Comparison of ENCODE assay signal across 18 cellular contexts in genomic region chr11:19307498-19307897, GRCh38.
A peak's percentile ranks its signal among the peaks of the same experiment; 100 is the strongest.
DNase-seq lines count a peak whose midpoint lies in the region; ATAC-seq, FAIRE-seq and TF ChIP-seq lines count a peak whose summit lies in the region.
"Had no signal": no experiment of that assay in that cellular context is flagged by ENCODE, and none has a peak within 500 bp of the region (broad histone marks: within the 10 kb centered on the region; RNA-seq: fewer than 3 reads in every experiment).

No MANE protein-coding gene starts in this region.

- no peak overlapping the region for H3K27ac Mint-ChIP-seq in H9
- no peak overlapping the region for H3K27ac Mint-ChIP-seq in stimulated activated naive B cell treated with anti-CD40 and anti-IgM and Interleukin-4, amounts not matched to agents 10 μg/mL and 1 μg/mL and 100 μg/mL, for 72 hours
- H3K27ac Mint-ChIP-seq: B cell; CD4-positive, alpha-beta T cell had no signal

- H2BK12ac ChIP-seq in H9 (ENCODE audit: insufficient read length, low read depth, low read length) (no peak overlapping the region), H1 (ENCODE audit: low read depth, low read length) (no peak overlapping the region), trophoblast cell (ENCODE audit: low read length) (no peak overlapping the region)

- H3K79me2 ChIP-seq in H9 (ENCODE audit: insufficient read depth, low read length) (no peaks in the 10 kb centered on the region), H1 (ENCODE audit: control insufficient read depth in 1 of 2, insufficient read depth in 2 of 2, low read length in 2 of 2) (no peaks in the 10 kb centered on the region), trophoblast cell (ENCODE audit: control insufficient read depth, insufficient read depth, low read length, poor library complexity) (no peaks in the 10 kb centered on the region)

- H3K14ac ChIP-seq in H9 (ENCODE audit: insufficient read depth, low read length) (no peak overlapping the region), H1 (ENCODE audit: insufficient read length) (no peak overlapping the region), trophoblast cell (ENCODE audit: low read length) (no peak overlapping the region)

- H2BK120ac ChIP-seq in H9 (ENCODE audit: low read depth, low read length, poor library complexity, severe bottlenecking) (no peak overlapping the region), H1 (replicated peaks; ENCODE audit: low read depth, low read length) (no peak overlapping the region), trophoblast cell (ENCODE audit: insufficient read depth, low read length, poor library complexity) (no peak overlapping the region)

- H3K4ac ChIP-seq in H9 (ENCODE audit: low read depth, low read length) (no peak overlapping the region), H1 (replicated peaks; ENCODE audit: insufficient read length, low read depth, low read length) (no peak overlapping the region), trophoblast cell (ENCODE audit: low read depth, low read length) (no peak overlapping the region)

- H4K8ac ChIP-seq in H9 (replicated peaks; ENCODE audit: insufficient read length, low read depth, low read length): no peak overlapping the region
- no peak overlapping the region for H4K8ac ChIP-seq in H1 (ENCODE audit: extremely low read depth, insufficient read depth, low read length)
- no peak overlapping the region for H4K8ac ChIP-seq in trophoblast cell (ENCODE audit: low read depth, low read length)

- H3K27me3 Mint-ChIP-seq in H9 (ENCODE audit: low read depth): peaks cover 3% of the 10 kb centered on the region
- H3K27me3 Mint-ChIP-seq in stimulated activated naive B cell treated with anti-CD40 and anti-IgM and Interleukin-4, amounts not matched to agents 10 μg/mL and 1 μg/mL and 100 μg/mL, for 72 hours: peaks cover 10 to 12% of the 10 kb centered on the region in 2 donors

- H2AK5ac ChIP-seq in H9 (ENCODE audit: insufficient read length, low read length) (no peak overlapping the region), H1 (ENCODE audit: low read depth, low read length) (no peak overlapping the region), trophoblast cell (ENCODE audit: low read length) (no peak overlapping the region)

- H3K36me3 Mint-ChIP-seq in H9 (ENCODE audit: insufficient read depth in 1 of 3, low read depth in 3 of 3): no peaks in the 10 kb centered on the region
- no peaks in the 10 kb centered on the region for H3K36me3 Mint-ChIP-seq in stimulated activated naive B cell treated with anti-CD40 and anti-IgM and Interleukin-4, amounts not matched to agents 10 μg/mL and 1 μg/mL and 100 μg/mL, for 72 hours

- H3K18ac ChIP-seq in H9 (ENCODE audit: insufficient read length, low read depth, low read length) (no peak overlapping the region), H1 (ENCODE audit: extremely low read depth, low read length) (no peak overlapping the region), trophoblast cell (ENCODE audit: low read length) (no peak overlapping the region)

- H3K23me2 ChIP-seq in H9 (ENCODE audit: insufficient read length, low read depth, low read length, poor library complexity, severe bottlenecking): no peaks in the 10 kb centered on the region
- no peaks in the 10 kb centered on the region for H3K23me2 ChIP-seq in H1 (ENCODE audit: low read depth, low read length)

- H3T11ph ChIP-seq in H9 (ENCODE audit: low read length): no peak overlapping the region

- no peak for FAIRE-seq in H1 (lab: Jason Lieb, UNC)
- FAIRE-seq: G401.6, GM12891, H54 had no signal

- H3K79me1 ChIP-seq in H9 (ENCODE audit: insufficient read depth, low read depth, low read length, poor library complexity, severe bottlenecking) (no peaks in the 10 kb centered on the region), H1 (ENCODE audit: low read depth, low read length) (no peaks in the 10 kb centered on the region), trophoblast cell (ENCODE audit: low read length) (no peaks in the 10 kb centered on the region)

- H3K4me1 ChIP-seq in H9 (ENCODE audit: insufficient read depth, low read length) (no peaks in the 10 kb centered on the region), H1 (replicated peaks in 1 of 4; ENCODE audit: control insufficient read depth in 3 of 4, insufficient read depth in 4 of 4, low read length in 3 of 4) (peaks cover 0 to 3% (median 0%) of the 10 kb centered on the region in 4 experiments; a peak in 1 of 7 replicates), trophoblast cell (ENCODE audit: control insufficient read depth in 1 of 2, insufficient read depth in 2 of 2, low read length in 2 of 2) (no peaks in the 10 kb centered on the region)

- H3K36me3 ChIP-seq in H1 (ENCODE audit: control insufficient read depth in 2 of 4, insufficient read depth in 4 of 4, low read length in 3 of 4) (no peaks in the 10 kb centered on the region), trophoblast cell (ENCODE audit: control insufficient read depth in 1 of 2, insufficient read depth in 2 of 2, low read length in 2 of 2) (no peaks in the 10 kb centered on the region)

- H3K4me2 ChIP-seq in H9 (ENCODE audit: insufficient read depth, insufficient read length, low read length): no peak overlapping the region
- no peak overlapping the region for H3K4me2 ChIP-seq in H1 (ENCODE audit: insufficient read depth in 1 of 2, low read depth in 2 of 2, low read length in 2 of 2)
- H3K4me2 ChIP-seq in trophoblast cell (ENCODE audit: low read length): no peak overlapping the region

- H2BK5ac ChIP-seq in H9 (ENCODE audit: insufficient read length, low read length) (no peak overlapping the region), H1 (ENCODE audit: low read depth, low read length) (no peak overlapping the region), trophoblast cell (ENCODE audit: low read depth, low read length, poor library complexity) (no peak overlapping the region)

- H3K4me3 Mint-ChIP-seq in H9: no peak overlapping the region
- H3K4me3 Mint-ChIP-seq in stimulated activated naive B cell treated with anti-CD40 and anti-IgM and Interleukin-4, amounts not matched to agents 10 μg/mL and 1 μg/mL and 100 μg/mL, for 72 hours: no peak overlapping the region
- H3K4me3 Mint-ChIP-seq: B cell; CD4-positive, alpha-beta T cell had no signal

- no peak for TF ChIP-seq POLR2A in H1 (IDR thresholded peaks at IDR 0.05; ENCODE audit: control extremely low read depth in 1 of 2, low read depth in 2 of 2, low read length in 2 of 2)

- H3K4me3 ChIP-seq in H1 (ENCODE audit: extremely low read depth in 1 of 4, insufficient read depth in 2 of 4, low read depth in 3 of 4, low read length in 4 of 4): no peak overlapping the region
- H3K4me3 ChIP-seq in trophoblast cell (ENCODE audit: low read depth, low read length): no peak overlapping the region

- no peak overlapping the region for H2BK20ac ChIP-seq in H9 (ENCODE audit: low read depth, low read length, poor library complexity, severe bottlenecking)
- H2BK20ac ChIP-seq in H1 (ENCODE audit: low read length): no peak overlapping the region

- H3K27ac ChIP-seq in H9 (ENCODE audit: insufficient read length, low read depth, low read length): no peak overlapping the region
- no peak overlapping the region for H3K27ac ChIP-seq in H1 (ENCODE audit: low read depth, low read length)
- no peak overlapping the region for H3K27ac ChIP-seq in trophoblast cell (ENCODE audit: low read depth, low read length)

- H4K5ac ChIP-seq in H9 (ENCODE audit: insufficient read length, low read depth, low read length): no peak overlapping the region
- H4K5ac ChIP-seq in H1 (ENCODE audit: insufficient read length, low read depth, low read length): no peak overlapping the region

- H3K23ac ChIP-seq in H9 (ENCODE audit: insufficient read length, low read depth, low read length) (no peak overlapping the region), H1 (ENCODE audit: insufficient read length) (no peak overlapping the region), trophoblast cell (ENCODE audit: low read length) (peak overlapping the region; percentile 21)

- POLR2A ChIA-PET in H1 (lab: Charles Lee; ENCODE audit: partially characterized antibody): no interaction called here

- peaks cover 0 to 3% of the 10 kb centered on the region in 2 experiments; a peak in 2 of 5 replicates for H3K9me3 Mint-ChIP-seq in H9
- H3K9me3 Mint-ChIP-seq in stimulated activated naive B cell treated with anti-CD40 and anti-IgM and Interleukin-4, amounts not matched to agents 10 μg/mL and 1 μg/mL and 100 μg/mL, for 72 hours: peaks cover 0 to 4% of the 10 kb centered on the region in 2 donors
- H3K9me3 Mint-ChIP-seq: CD4-positive, alpha-beta T cell had no signal

- H3K9ac ChIP-seq in H9 (ENCODE audit: extremely low read depth, insufficient read length, low read length): no peak overlapping the region
- H3K9ac ChIP-seq in H1 (replicated peaks in 1 of 4; ENCODE audit: extremely low read depth in 1 of 4, low read depth in 3 of 4, low read length in 3 of 4): no peak overlapping the region
- no peak overlapping the region for H3K9ac ChIP-seq in trophoblast cell (ENCODE audit: low read length)

- H2BK15ac ChIP-seq in H9 (ENCODE audit: low read depth, low read length) (no peak overlapping the region), H1 (ENCODE audit: low read length) (no peak overlapping the region)

- H3K27me3 ChIP-seq in H9 (ENCODE audit: insufficient read depth, low read length) (no peaks in the 10 kb centered on the region), H1 (replicated peaks in 1 of 4; ENCODE audit: control insufficient read depth in 3 of 4, extremely low read depth in 1 of 4, insufficient read depth in 3 of 4, low read length in 3 of 4) (no peaks in the 10 kb centered on the region), trophoblast cell (ENCODE audit: insufficient read depth, low read length) (no peaks in the 10 kb centered on the region)

- TF ChIP-seq EP300 in H1 (IDR thresholded peaks at IDR 0.05; ENCODE audit: borderline replicate concordance in 1 of 2, low read depth in 2 of 2, low read length in 2 of 2): no peak

- H2AFZ ChIP-seq in H9 (ENCODE audit: low read length) (no peak overlapping the region), H1 (ENCODE audit: low read length) (peak overlapping the region; percentile 33; the same call in 1 of the 2 replicates), trophoblast cell (ENCODE audit: insufficient read depth, low read length, poor library complexity) (no peak overlapping the region)

- CTCF ChIA-PET in H1 (lab: Charles Lee; ENCODE audit: partially characterized antibody): interaction anchor here (0.7 to 1.7 kb wide), 11 partner anchors 19 to 242 kb away, joined by 3 to 5 read pairs (median 4); no protein-coding TSS in a partner anchor

- DNase-seq in NCI-H2171 treated with DMSO at 0.1 percent for 48 hours (lab: John Stamatoyannopoulos, UW): peak; percentile 36
- no peak for DNase-seq in NCI-H2171 (lab: John Stamatoyannopoulos, UW)
- peak; percentile 38 for DNase-seq in H9
- DNase-seq in H1 (ENCODE audit: low read depth in 1 of 2, low spot score in 2 of 2): no peak
- DNase-seq in trophoblast cell: no peak
- no peak for DNase-seq in stimulated activated naive B cell treated with anti-CD40 and anti-IgM and Interleukin-4, amounts not matched to agents 10 μg/mL and 1 μg/mL and 100 μg/mL, for 72 hours
- DNase-seq: ACHN; C1 segment of cervical spinal cord; Calu3; CD4-positive, alpha-beta T cell; DMS153; EL; IMR-90 had no signal

- no CpG with 5 or more reads among the region's 6 CpGs for WGBS in H9 (ENCODE audit: extremely low coverage, insufficient read length, low lambda C conversion rate)
- WGBS in H1 (ENCODE audit: extremely low coverage in 1 of 2, insufficient coverage in 1 of 2, insufficient read length in 1 of 2, insufficient replicate concordance in 2 of 2, low coverage in 1 of 2, low lambda C conversion rate in 2 of 2, missing lambda C conversion rate in 1 of 2), 2 experiments: 43% methylated on average over 6 of the region's 6 CpGs; no CpG with 5 or more reads in 1 of the 2 experiments
- WGBS in trophoblast cell (ENCODE audit: extremely low coverage, insufficient coverage, insufficient read length): no CpG with 5 or more reads among the region's 6 CpGs

- H3K56ac ChIP-seq in H9 (ENCODE audit: insufficient read length, low read depth, low read length): no peak overlapping the region
- no peak overlapping the region for H3K56ac ChIP-seq in H1 (replicated peaks; ENCODE audit: insufficient read length, low read depth, low read length)

- H4K20me1 ChIP-seq in H9 (ENCODE audit: control insufficient read depth, insufficient read depth, insufficient read length): no peaks in the 10 kb centered on the region
- H4K20me1 ChIP-seq in H1 (replicated peaks in 1 of 2; ENCODE audit: control insufficient read depth in 1 of 2, insufficient read depth in 2 of 2, low read length in 2 of 2): peaks cover 0 to 2% of the 10 kb centered on the region in 2 experiments

- peak; percentile 31 to 57; a peak in 3 of 4 replicates for TF ChIP-seq RAD21 in H1 (IDR thresholded peaks at IDR 0.05 in 1 of 2, conservative IDR thresholded peaks at IDR 0.05 in 1 of 2; ENCODE audit: low read depth in 2 of 2, low read length in 2 of 2)

- H4K91ac ChIP-seq in H9 (ENCODE audit: insufficient read length, low read depth, low read length): no peak overlapping the region
- no peak overlapping the region for H4K91ac ChIP-seq in H1 (replicated peaks; ENCODE audit: insufficient read length, low read length)
- no peak overlapping the region for H4K91ac ChIP-seq in trophoblast cell (ENCODE audit: low read depth, low read length)

- H4K12ac ChIP-seq in trophoblast cell (ENCODE audit: low read depth, low read length): no peak overlapping the region

- H3K4me1 Mint-ChIP-seq in H9: peaks cover 2 to 5% of the 10 kb centered on the region in 2 experiments
- H3K4me1 Mint-ChIP-seq in stimulated activated naive B cell treated with anti-CD40 and anti-IgM and Interleukin-4, amounts not matched to agents 10 μg/mL and 1 μg/mL and 100 μg/mL, for 72 hours: peaks cover 3 to 8% of the 10 kb centered on the region in 2 donors

- no peaks in the 10 kb centered on the region for H3K9me3 ChIP-seq in H9 (ENCODE audit: control insufficient read depth, low read depth, low read length)
- H3K9me3 ChIP-seq in H1 (ENCODE audit: insufficient read depth in 2 of 2, low read depth in 1 of 2, low read length in 1 of 2): no peaks in the 10 kb centered on the region
- no peaks in the 10 kb centered on the region for H3K9me3 ChIP-seq in trophoblast cell (ENCODE audit: insufficient read depth, low read depth, low read length)

- no peak for ATAC-seq in stimulated activated naive B cell treated with anti-CD40 and anti-IgM and Interleukin-4, amounts not matched to agents 10 μg/mL and 1 μg/mL and 100 μg/mL, for 72 hours (replicated peaks)
- no peak for ATAC-seq in GM21717 (IDR thresholded peaks at IDR 0.05; ENCODE audit: unreplicated experiment)

- TF ChIP-seq CTCF in H9 (conservative IDR thresholded peaks at IDR 0.05): peak; percentile 31; the same call in 1 of the 3 replicates
- peak in 2 of 3 experiments; percentile 26 to 36; a peak in 2 of 4 replicates for TF ChIP-seq CTCF in H1 (IDR thresholded peaks at IDR 0.05; ENCODE audit: control extremely low read depth in 1 of 3, insufficient read depth in 1 of 3, low read depth in 1 of 3, low read length in 3 of 3)

Comparison
In these comparisons a context has a peak if more than half of its experiments do, and no peak if none do; other contexts are left out.
1. DNase-seq: peak in NCI-H2171 treated with DMSO at 0.1 percent for 48 hours (single experiment) and H9 (single experiment); none in NCI-H2171 (single experiment), H1 (0 of 2), trophoblast cell (0 of 2) and stimulated activated naive B cell treated with anti-CD40 and anti-IgM and Interleukin-4, amounts not matched to agents 10 μg/mL and 1 μg/mL and 100 μg/mL, for 72 hours (single experiment).